ENCODE assay signal across 16 cellular contexts in genomic region chr14:64496764-64497163, GRCh38. TPM values are rescaled to one million over a fixed set of nuclear protein-coding genes. Genes with fewer than 3 reads are reported as not detected.
"Had no signal": no experiment of that assay in that cellular context is flagged by ENCODE, and none has a peak within 500 bp of the region (broad histone marks: within the 10 kb centered on the region; RNA-seq: fewer than 3 reads in every experiment).

No MANE protein-coding gene starts in this region.

- FAIRE-seq: astrocyte, bronchial epithelial cell, endometrium had no signal

- ATAC-seq: activated CD8-positive, alpha-beta memory T cell treated with anti-CD3 and anti-CD28 coated beads, Interleukin-2, amount 10 ng/mL, durations not matched to agents 7 days and 5 days; activated T-cell treated with anti-CD3 and anti-CD28 coated beads, Interleukin-2, amount 50 U/mL, for 4 hours; gastroesophageal sphincter; heart right ventricle; lower lobe of right lung; sciatic nerve had no signal

- H3K27ac Mint-ChIP-seq: activated CD8-positive, alpha-beta memory T cell treated with anti-CD3 and anti-CD28 coated beads, Interleukin-2, amount 10 ng/mL, durations not matched to agents 7 days and 5 days; neural progenitor cell had no signal

- H3K27me3 Mint-ChIP-seq: activated CD8-positive, alpha-beta memory T cell treated with anti-CD3 and anti-CD28 coated beads, Interleukin-2, amount 10 ng/mL, durations not matched to agents 7 days and 5 days had no signal

- H3K9me3 Mint-ChIP-seq: activated T-cell treated with anti-CD3 and anti-CD28 coated beads, Interleukin-2, amount 50 U/mL, for 4 hours; neural progenitor cell had no signal

- H3K4me3 Mint-ChIP-seq: activated CD8-positive, alpha-beta memory T cell treated with anti-CD3 and anti-CD28 coated beads, Interleukin-2, amount 10 ng/mL, durations not matched to agents 7 days and 5 days; activated T-cell treated with anti-CD3 and anti-CD28 coated beads, Interleukin-2, amount 50 U/mL, for 4 hours; neural progenitor cell had no signal

- DNase-seq: activated CD4-positive, alpha-beta T cell treated with anti-CD3 and anti-CD28 coated beads, Interleukin-2, amount 50 U/mL, for 1 hour; activated CD4-positive, CD25-positive, alpha-beta regulatory T cell; activated CD8-positive, alpha-beta memory T cell treated with anti-CD3 and anti-CD28 coated beads, Interleukin-2, amount 10 ng/mL, durations not matched to agents 7 days and 5 days; activated gamma-delta T cell treated with Interleukin-2 at 50 U/mL for 16 hours; activated T-cell treated with anti-CD3 and anti-CD28 coated beads, Interleukin-2, amount 50 U/mL, for 4 hours; heart right ventricle; lower lobe of right lung; ovary had no signal

RNA-seq across cellular contexts. Expression of gene PPP1R36, which starts 53.0 kb away (rescaled TPM):
- total RNA-seq: activated CD8-positive, alpha-beta memory T cell treated with anti-CD3 and anti-CD28 coated beads, Interleukin-2, amount 10 ng/mL, durations not matched to agents 7 days and 5 days; activated T-cell treated with anti-CD3 and anti-CD28 coated beads, Interleukin-2, amount 50 U/mL, for 4 hours; T-helper 1 cell treated with Interleukin-12 subunit alpha and Interleukin-12 subunit beta and Interleukin-4 antibody, amounts not matched to agents 30 ng/mL and 1 ng/mL, for 36 hours; thoracic aorta had no signal
